In the genomic region with DNA sequence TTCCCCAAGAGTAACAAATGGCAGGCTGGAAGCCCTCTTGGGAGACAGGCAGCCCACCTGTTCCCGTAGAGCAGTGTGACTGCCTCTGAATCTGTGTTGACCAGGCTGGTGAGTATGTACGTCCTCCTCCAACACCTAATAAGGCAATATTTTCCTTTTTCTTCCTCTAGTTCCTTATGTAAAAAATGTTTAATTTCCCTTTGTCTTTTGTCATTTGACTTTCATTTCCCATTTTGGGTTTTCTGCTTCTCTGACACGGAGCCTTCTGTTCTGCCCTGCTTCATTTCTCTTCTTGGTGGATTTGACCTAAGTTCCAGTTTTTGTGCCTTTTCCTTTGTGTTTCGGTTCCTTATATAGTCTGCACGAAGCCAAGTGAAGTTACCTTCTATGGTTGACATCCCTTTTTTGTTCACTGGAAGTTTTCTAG, we compare ENCODE assay signal across 25 cellular contexts.
DNase-seq lines count a peak whose midpoint lies in the region; ATAC-seq, FAIRE-seq and TF ChIP-seq lines count a peak whose summit lies in the region.
"Had no signal": no experiment of that assay in that cellular context is flagged by ENCODE, and none has a peak within 500 bp of the region (broad histone marks: within the 10 kb centered on the region; RNA-seq: fewer than 3 reads in every experiment).

No MANE protein-coding gene starts in this region.

- ATAC-seq in right lobe of liver (peak; percentile 25 to 73 (median 66)), HepG2 (no peak), left lung (peak; percentile 78), upper lobe of right lung (peak; percentile 91), GM19324 (IDR thresholded peaks at IDR 0.05; ENCODE audit: low FRiP score, unreplicated experiment) (no peak)
- no peak for ATAC-seq in effector memory CD8-positive, alpha-beta T cell (replicated peaks)
- ATAC-seq: A549; activated CD4-positive, alpha-beta T cell treated with anti-CD3 and anti-CD28 coated beads for 36 hours had no signal

- H3K79me2 ChIP-seq in HepG2 (ENCODE audit: insufficient read depth, low read length) = no peaks in the 10 kb centered on the region

- no peak overlapping the region for H2AFZ ChIP-seq in HepG2 (ENCODE audit: low read length)

- H3K4me1 ChIP-seq in right lobe of liver (no peaks in the 10 kb centered on the region), HepG2 (ENCODE audit: insufficient read depth, low read length) (no peaks in the 10 kb centered on the region), left lung (peaks cover 0 to 4% of the 10 kb centered on the region in 2 donors), upper lobe of right lung (peaks cover 9% of the 10 kb centered on the region)

- intact Hi-C loops in right lobe of liver (cut with DNase I) = no loop called here
- intact Hi-C loops in HepG2 (cut with micrococcal nuclease; ENCODE audit: unreplicated experiment) = no loop called here
- intact Hi-C loops in left lung (cut with DNase I) = no loop called here
- intact Hi-C loops in upper lobe of right lung (cut with DNase I) = no loop called here

- H3K27ac Mint-ChIP-seq in effector memory CD8-positive, alpha-beta T cell = no peak overlapping the region
- H3K27ac Mint-ChIP-seq: activated CD4-positive, alpha-beta T cell treated with anti-CD3 and anti-CD28 coated beads for 36 hours; activated naive CD8-positive, alpha-beta T cell; activated T-helper 1 cell treated with anti-CD3 and anti-CD28 coated beads, Interleukin-12 subunit alpha, Interleukin-12 subunit beta, Interleukin-2, Interleukin-4 antibody, amounts not matched to agents 30 ng/mL and 10 ng/mL and 1 ng/mL, durations not matched to agents 14 hours and 24 hours and 36 hours; CD4-positive, alpha-beta T cell; nephron had no signal

- H3K9me3 ChIP-seq in right lobe of liver (no peaks in the 10 kb centered on the region), HepG2 (ENCODE audit: low read length) (peaks cover 4% of the 10 kb centered on the region; the same call in 1 of the 2 replicates), left lung (peaks cover 0 to 5% of the 10 kb centered on the region in 2 donors), upper lobe of right lung (no peaks in the 10 kb centered on the region)
- H3K9me3 ChIP-seq: suprapubic skin had no signal

- peak overlapping the region in 2 of 3 donors; percentile 14 to 20 for H3K27ac ChIP-seq in right lobe of liver
- H3K27ac ChIP-seq in HepG2 (ENCODE audit: extremely low read length, insufficient read depth, low read length) = no peak overlapping the region
- peak overlapping the region; percentile 31 to 71 for H3K27ac ChIP-seq in left lung
- peak overlapping the region; percentile 59 for H3K27ac ChIP-seq in upper lobe of right lung
- H3K27ac ChIP-seq: A549, brain microvascular endothelial cell, suprapubic skin had no signal

- FAIRE-seq in HepG2 (lab: Jason Lieb, UNC) (no peak), frontal cortex (lab: Jason Lieb, UNC) (no peak)
- FAIRE-seq: A549, islet of Langerhans had no signal

- H3K36me3 ChIP-seq in right lobe of liver = no peaks in the 10 kb centered on the region
- H3K36me3 ChIP-seq in HepG2 (replicated peaks in 1 of 2; ENCODE audit: control insufficient read depth in 1 of 2, insufficient read depth in 2 of 2, low read length in 2 of 2) = no peaks in the 10 kb centered on the region
- H3K36me3 ChIP-seq in left lung = no peaks in the 10 kb centered on the region
- no peaks in the 10 kb centered on the region for H3K36me3 ChIP-seq in upper lobe of right lung
- H3K36me3 ChIP-seq: brain microvascular endothelial cell, suprapubic skin had no signal

- TF ChIP-seq EP300 in HepG2 (IDR thresholded peaks at IDR 0.05; ENCODE audit: low read depth in 2 of 2, low read length in 2 of 2) = no peak
- no peak for TF ChIP-seq EP300 in HepG2 (CRISPR knock-in tag; IDR thresholded peaks at IDR 0.05; ENCODE audit: borderline replicate concordance)

- POLR2A ChIA-PET in HepG2 (lab: Yijun Ruan, JAX) = no interaction called here

- no peak overlapping the region for H3K4me3 ChIP-seq in right lobe of liver
- H3K4me3 ChIP-seq in HepG2 (replicated peaks in 1 of 3; ENCODE audit: insufficient read depth in 1 of 3, low read depth in 2 of 3, low read length in 3 of 3) = no peak overlapping the region
- no peak overlapping the region for H3K4me3 ChIP-seq in left lung
- H3K4me3 ChIP-seq in upper lobe of right lung = no peak overlapping the region
- H3K4me3 ChIP-seq: A549, coronary artery, smooth muscle cell, suprapubic skin had no signal

- no peak overlapping the region for H3K4me3 Mint-ChIP-seq in effector memory CD8-positive, alpha-beta T cell
- H3K4me3 Mint-ChIP-seq: activated CD4-positive, alpha-beta T cell treated with anti-CD3 and anti-CD28 coated beads for 36 hours; activated naive CD8-positive, alpha-beta T cell; activated T-helper 1 cell treated with anti-CD3 and anti-CD28 coated beads, Interleukin-12 subunit alpha, Interleukin-12 subunit beta, Interleukin-2, Interleukin-4 antibody, amounts not matched to agents 30 ng/mL and 10 ng/mL and 1 ng/mL, durations not matched to agents 14 hours and 24 hours and 36 hours; CD4-positive, alpha-beta T cell; nephron had no signal

- H3K4me2 ChIP-seq in HepG2 (ENCODE audit: low read depth, low read length) = no peak overlapping the region
- H3K4me2 ChIP-seq: A549, smooth muscle cell had no signal

- no peaks in the 10 kb centered on the region for H3K9me3 Mint-ChIP-seq in effector memory CD8-positive, alpha-beta T cell
- H3K9me3 Mint-ChIP-seq: activated T-helper 1 cell treated with anti-CD3 and anti-CD28 coated beads, Interleukin-12 subunit alpha, Interleukin-12 subunit beta, Interleukin-2, Interleukin-4 antibody, amounts not matched to agents 30 ng/mL and 10 ng/mL and 1 ng/mL, durations not matched to agents 14 hours and 24 hours and 36 hours; CD4-positive, alpha-beta T cell; nephron had no signal

- no peak for TF ChIP-seq RAD21 in HepG2 (CRISPR knock-in tag; IDR thresholded peaks at IDR 0.05)

- in situ Hi-C loops in HepG2 (cut with HindIII; ENCODE audit: extremely low pct_ligation_motif_present, low pct_unique_long_range_greater_than_20kb) = no loop called here

- 47% methylated on average over 5 of the region's 5 CpGs for WGBS in right lobe of liver (ENCODE audit: insufficient coverage, low coverage, low lambda C conversion rate, missing lambda C conversion rate)
- WGBS in HepG2 (ENCODE audit: low lambda C conversion rate) = 6% methylated on average over 5 of the region's 5 CpGs

- H3K4me1 Mint-ChIP-seq in effector memory CD8-positive, alpha-beta T cell (ENCODE audit: low read depth in 2 of 2) = no peaks in the 10 kb centered on the region
- H3K4me1 Mint-ChIP-seq: activated CD4-positive, alpha-beta T cell treated with anti-CD3 and anti-CD28 coated beads for 36 hours; nephron had no signal

- CTCF ChIA-PET in HepG2 (lab: Yijun Ruan, JAX; ENCODE audit: low intra/inter-chr PET ratio, low total read pairs) = no interaction called here

- H4K20me1 ChIP-seq in HepG2 (ENCODE audit: insufficient read depth, low read length) = no peaks in the 10 kb centered on the region

- peak; percentile 32 for TF ChIP-seq POLR2A in right lobe of liver (IDR thresholded peaks at IDR 0.05)
- no peak for TF ChIP-seq POLR2A in HepG2 (IDR thresholded peaks at IDR 0.05; ENCODE audit: insufficient read depth in 1 of 2, low read depth in 2 of 2, low read length in 2 of 2)

- no TSS peak for BruUV-seq in HepG2 (replicated peaks; lab: Mats Ljungman, UMichigan)

- DNase-seq in right lobe of liver (no peak), HepG2 (ENCODE audit: low spot score) (no peak), SKM-1 (lab: John Stamatoyannopoulos, UW; ENCODE audit: unreplicated experiment) (peak; percentile 82), left lung (no peak), upper lobe of right lung (no peak), frontal cortex (ENCODE audit: low spot score in 2 of 2) (no peak)
- DNase-seq in effector memory CD8-positive, alpha-beta T cell = no peak
- DNase-seq: activated CD4-positive, alpha-beta T cell treated with anti-CD3 and anti-CD28 coated beads for 36 hours; brain microvascular endothelial cell; CD4-positive, alpha-beta T cell; DMS153; KG1; NCI-H1105; NCI-H526 treated with DMSO at 0.1 percent for 48 hours; stimulated activated CD8-positive, alpha-beta memory T cell treated with anti-CD3 and anti-CD28 coated beads, Interleukin-4, amount 100 ng/mL, for 48 hours; T1000 had no signal

- TF ChIP-seq CTCF in right lobe of liver (IDR thresholded peaks at IDR 0.05) (no peak), HepG2 (CRISPR knock-in tag; IDR thresholded peaks at IDR 0.05) (no peak), left lung (IDR thresholded peaks at IDR 0.05) (no peak), upper lobe of right lung (IDR thresholded peaks at IDR 0.05) (no peak)

- H3K9ac ChIP-seq in HepG2 (ENCODE audit: insufficient read depth, low read depth, low read length) = no peak overlapping the region

- no peaks in the 10 kb centered on the region for H3K27me3 ChIP-seq in right lobe of liver
- H3K27me3 ChIP-seq in HepG2 (ENCODE audit: control insufficient read depth in 1 of 2, insufficient read depth in 2 of 2, low read length in 2 of 2) = peaks cover 0 to 3% of the 10 kb centered on the region in 2 experiments; a peak in 1 of 5 replicates
- no peaks in the 10 kb centered on the region for H3K27me3 ChIP-seq in left lung
- H3K27me3 ChIP-seq in upper lobe of right lung = no peaks in the 10 kb centered on the region
- H3K27me3 ChIP-seq: brain microvascular endothelial cell, suprapubic skin had no signal

- peaks cover 6 to 31% of the 10 kb centered on the region in 2 donors for H3K27me3 Mint-ChIP-seq in effector memory CD8-positive, alpha-beta T cell

- no peaks in the 10 kb centered on the region for H3K36me3 Mint-ChIP-seq in effector memory CD8-positive, alpha-beta T cell (ENCODE audit: insufficient read depth)
- H3K36me3 Mint-ChIP-seq: activated naive CD8-positive, alpha-beta T cell had no signal

TF ChIP-seq in HepG2, 621 proteins besides CTCF, POLR2A, EP300 and RAD21 (continues in another document):
- TF ChIP-seq DR1 (CRISPR knock-in tag; IDR thresholded peaks at IDR 0.05) = no peak
- no peak for TF ChIP-seq IRF2 (CRISPR knock-in tag; IDR thresholded peaks at IDR 0.05)
- no peak for TF ChIP-seq ZNF468 (CRISPR knock-in tag; IDR thresholded peaks at IDR 0.05)
- TF ChIP-seq FOXK1 (CRISPR knock-in tag; IDR thresholded peaks at IDR 0.05; ENCODE audit: borderline replicate concordance, low read depth) = no peak
- TF ChIP-seq, protein P1, sequence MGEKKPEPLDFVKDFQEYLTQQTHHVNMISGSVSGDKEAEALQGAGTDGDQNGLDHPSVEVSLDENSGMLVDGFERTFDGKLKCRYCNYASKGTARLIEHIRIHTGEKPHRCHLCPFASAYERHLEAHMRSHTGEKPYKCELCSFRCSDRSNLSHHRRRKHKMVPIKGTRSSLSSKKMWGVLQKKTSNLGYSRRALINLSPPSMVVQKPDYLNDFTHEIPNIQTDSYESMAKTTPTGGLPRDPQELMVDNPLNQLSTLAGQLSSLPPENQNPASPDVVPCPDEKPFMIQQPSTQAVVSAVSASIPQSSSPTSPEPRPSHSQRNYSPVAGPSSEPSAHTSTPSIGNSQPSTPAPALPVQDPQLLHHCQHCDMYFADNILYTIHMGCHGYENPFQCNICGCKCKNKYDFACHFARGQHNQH (CRISPR knock-in tag; IDR thresholded peaks at IDR 0.05) = no peak
- no peak for TF ChIP-seq ATM (IDR thresholded peaks at IDR 0.05; ENCODE audit: borderline replicate concordance)
- TF ChIP-seq ZNF776 (CRISPR knock-in tag; IDR thresholded peaks at IDR 0.05) = no peak
- TF ChIP-seq HHEX (CRISPR knock-in tag; IDR thresholded peaks at IDR 0.05) = no peak
- TF ChIP-seq ZNF34 (CRISPR knock-in tag; IDR thresholded peaks at IDR 0.05; ENCODE audit: borderline replicate concordance) = no peak

Comparison
In these comparisons a context has a peak if more than half of its experiments do, and no peak if none do; other contexts are left out.
1. ATAC-seq: peak in right lobe of liver (4 of 4), left lung (single experiment) and upper lobe of right lung (single experiment); none in HepG2 (single experiment), effector memory CD8-positive, alpha-beta T cell (single experiment) and GM19324 (single experiment).